In genomic region chr1:97529600-97529999, GRCh38 we compare ENCODE assay signal across 2 cellular contexts.
TF ChIP-seq lines count a peak whose summit lies in the region.

No MANE protein-coding gene starts in this region.

TF ChIP-seq in HEK293, 187 proteins besides CTCF, POLR2A, EP300 and RAD21 (continued from another document):
- TF ChIP-seq ZSCAN16 (tag by site-specific recombination; IDR thresholded peaks at IDR 0.05) (no peak), ZNF366 (tag by site-specific recombination; conservative IDR thresholded peaks at IDR 0.05) (peak; percentile 65; the same call in 1 of the 2 replicates)

TF ChIP-seq in K562, 482 proteins besides CTCF, POLR2A, EP300 and RAD21:
- TF ChIP-seq FOXO4 (CRISPR knock-in tag; IDR thresholded peaks at IDR 0.05) (no peak), ZNF512 (tag; IDR thresholded peaks at IDR 0.05) (peak; percentile 65), ETS2 (tag; IDR thresholded peaks at IDR 0.05; ENCODE audit: borderline replicate concordance, poor library complexity, severe bottlenecking) (no peak), TCF3 (CRISPR knock-in tag; IDR thresholded peaks at IDR 0.05) (no peak)
